Comparison of ENCODE assay signal across 14 cellular contexts in the genomic region with DNA sequence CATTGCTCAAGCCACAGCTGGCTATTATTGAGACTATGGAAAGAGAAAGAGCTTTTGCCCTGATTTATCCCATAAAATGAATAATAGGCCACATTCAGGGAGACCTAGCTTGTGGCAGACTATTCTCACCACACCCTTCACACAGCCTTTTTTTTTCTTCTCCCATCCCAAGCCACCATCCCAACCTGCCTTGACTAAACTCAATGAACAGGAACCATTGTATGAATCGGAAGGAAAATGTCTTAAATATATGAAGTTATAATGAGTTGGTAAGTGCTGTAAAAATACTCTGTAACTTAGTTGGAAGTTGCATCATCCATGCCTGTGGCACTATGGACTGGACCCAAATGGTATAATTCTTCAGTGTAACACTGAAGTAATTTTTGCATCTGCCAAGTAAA.
A peak's percentile ranks its signal among the peaks of the same experiment; 100 is the strongest.
DNase-seq lines count a peak whose midpoint lies in the region; ATAC-seq and TF ChIP-seq lines count a peak whose summit lies in the region.
"Had no signal": no experiment of that assay in that cellular context is flagged by ENCODE, and none has a peak within 500 bp of the region (broad histone marks: within the 10 kb centered on the region; RNA-seq: fewer than 3 reads in every experiment).

No MANE protein-coding gene starts in this region.

- WGBS in esophagus muscularis mucosa = 65% methylated on average over 1 of the region's 1 CpG

- H3K36me3 ChIP-seq in esophagus muscularis mucosa = no peaks in the 10 kb centered on the region
- H3K36me3 ChIP-seq: right atrium auricular region, tibial artery had no signal

- no peak for ATAC-seq in activated CD8-positive, alpha-beta T cell treated with anti-CD3 and anti-CD28 coated beads for 36 hours
- ATAC-seq in activated CD8-positive, alpha-beta T cell treated with anti-CD3 and anti-CD28 coated beads, Interleukin-2, amount 10 ng/mL, durations not matched to agents 7 days and 5 days = no peak
- ATAC-seq in left colon = peak; percentile 42
- ATAC-seq in T-helper 17 cell = no peak
- ATAC-seq: GM12878 had no signal

- H3K4me1 Mint-ChIP-seq in activated CD8-positive, alpha-beta T cell treated with anti-CD3 and anti-CD28 coated beads for 36 hours (ENCODE audit: low read depth) = no peaks in the 10 kb centered on the region
- no peaks in the 10 kb centered on the region for H3K4me1 Mint-ChIP-seq in activated CD8-positive, alpha-beta T cell treated with anti-CD3 and anti-CD28 coated beads, Interleukin-2, amount 10 ng/mL, durations not matched to agents 7 days and 5 days (ENCODE audit: low read depth)
- H3K4me1 Mint-ChIP-seq in type B pancreatic cell (ENCODE audit: unreplicated experiment) (peaks cover 34% of the 10 kb centered on the region), immature natural killer cell (peaks cover 0 to 5% of the 10 kb centered on the region in 2 donors), T-helper 17 cell (peaks cover 2% of the 10 kb centered on the region)

- no peak for TF ChIP-seq EP300 in esophagus muscularis mucosa (IDR thresholded peaks at IDR 0.05)

- H3K4me3 ChIP-seq in astrocyte of the spinal cord (ENCODE audit: low read depth, low read length) = no peak overlapping the region
- no peak overlapping the region for H3K4me3 ChIP-seq in esophagus muscularis mucosa
- H3K4me3 ChIP-seq: GM12878, right atrium auricular region, tibial artery had no signal

- H3K27me3 Mint-ChIP-seq in activated CD8-positive, alpha-beta T cell treated with anti-CD3 and anti-CD28 coated beads for 36 hours = no peaks in the 10 kb centered on the region
- H3K27me3 Mint-ChIP-seq in activated CD8-positive, alpha-beta T cell treated with anti-CD3 and anti-CD28 coated beads, Interleukin-2, amount 10 ng/mL, durations not matched to agents 7 days and 5 days (ENCODE audit: low read depth) = no peaks in the 10 kb centered on the region
- H3K27me3 Mint-ChIP-seq in type B pancreatic cell = no peaks in the 10 kb centered on the region
- peaks cover 0 to 8% (median 3%) of the 10 kb centered on the region in 3 donors for H3K27me3 Mint-ChIP-seq in immature natural killer cell (ENCODE audit: low read depth in 3 of 3)
- H3K27me3 Mint-ChIP-seq in T-helper 17 cell = no peaks in the 10 kb centered on the region

- H3K9me3 ChIP-seq in esophagus muscularis mucosa (no peaks in the 10 kb centered on the region), T-helper 17 cell (ENCODE audit: control insufficient read depth, low read length, poor library complexity, severe bottlenecking) (no peaks in the 10 kb centered on the region)
- H3K9me3 ChIP-seq: right atrium auricular region, tibial artery had no signal

- no peak for TF ChIP-seq CTCF in activated CD8-positive, alpha-beta T cell treated with anti-CD3 and anti-CD28 coated beads for 36 hours (IDR thresholded peaks at IDR 0.05)
- TF ChIP-seq CTCF in astrocyte of the spinal cord (IDR thresholded peaks at IDR 0.05; ENCODE audit: low read depth, low read length) (no peak), type B pancreatic cell (conservative IDR thresholded peaks at IDR 0.05) (no peak), esophagus muscularis mucosa (IDR thresholded peaks at IDR 0.05) (no peak)

- H3K4me1 ChIP-seq in esophagus muscularis mucosa = peaks cover 0 to 37% (median 26%) of the 10 kb centered on the region in 4 donors
- H3K4me1 ChIP-seq: right atrium auricular region had no signal

- in situ Hi-C loops in astrocyte of the spinal cord (cut with HindIII; ENCODE audit: low sequenced_read_pairs) = no loop called here

- H3K9me3 Mint-ChIP-seq in activated CD8-positive, alpha-beta T cell treated with anti-CD3 and anti-CD28 coated beads for 36 hours = peaks cover 10% of the 10 kb centered on the region
- peaks cover 8% of the 10 kb centered on the region for H3K9me3 Mint-ChIP-seq in activated CD8-positive, alpha-beta T cell treated with anti-CD3 and anti-CD28 coated beads, Interleukin-2, amount 10 ng/mL, durations not matched to agents 7 days and 5 days (ENCODE audit: insufficient read depth)
- H3K9me3 Mint-ChIP-seq in type B pancreatic cell (peaks cover 8% of the 10 kb centered on the region), immature natural killer cell (no peaks in the 10 kb centered on the region)

- CTCF ChIA-PET in activated CD8-positive, alpha-beta T cell treated with anti-CD3 and anti-CD28 coated beads for 36 hours (lab: Charles Lee) = no interaction called here
- CTCF ChIA-PET in activated CD8-positive, alpha-beta T cell treated with anti-CD3 and anti-CD28 coated beads, Interleukin-2, amount 10 ng/mL, durations not matched to agents 7 days and 5 days (lab: Charles Lee) = interaction anchor here (1.5 kb wide), 1 partner anchor 32 kb away, joined by 4 read pairs; no protein-coding TSS in a partner anchor

- no peak for TF ChIP-seq POLR2A in esophagus muscularis mucosa (IDR thresholded peaks at IDR 0.05; ENCODE audit: low read depth)

- no peak for DNase-seq in activated CD8-positive, alpha-beta T cell treated with anti-CD3 and anti-CD28 coated beads for 36 hours
- no peak for DNase-seq in activated CD8-positive, alpha-beta T cell treated with anti-CD3 and anti-CD28 coated beads, Interleukin-2, amount 10 ng/mL, durations not matched to agents 7 days and 5 days
- DNase-seq in astrocyte of the spinal cord (ENCODE audit: low read depth, low spot score) (peak; percentile 42), left colon (no peak), type B pancreatic cell (ENCODE audit: extremely low spot score, unreplicated experiment) (no peak), immature natural killer cell (no peak), esophagus muscularis mucosa (ENCODE audit: extremely low spot score) (no peak), T-helper 17 cell (no peak)
- DNase-seq: GOT3, NCI-H748 treated with DMSO at 0.1 percent for 48 hours, tibial artery had no signal

- H3K36me3 Mint-ChIP-seq in activated CD8-positive, alpha-beta T cell treated with anti-CD3 and anti-CD28 coated beads for 36 hours (ENCODE audit: low read depth) = peaks cover 3% of the 10 kb centered on the region
- no peaks in the 10 kb centered on the region for H3K36me3 Mint-ChIP-seq in activated CD8-positive, alpha-beta T cell treated with anti-CD3 and anti-CD28 coated beads, Interleukin-2, amount 10 ng/mL, durations not matched to agents 7 days and 5 days (ENCODE audit: low read depth)
- H3K36me3 Mint-ChIP-seq in type B pancreatic cell (peaks cover 25% of the 10 kb centered on the region), immature natural killer cell (peaks cover 0 to 8% (median 6%) of the 10 kb centered on the region in 3 donors), T-helper 17 cell (ENCODE audit: low read depth) (no peaks in the 10 kb centered on the region)

- POLR2A ChIA-PET in activated CD8-positive, alpha-beta T cell treated with anti-CD3 and anti-CD28 coated beads for 36 hours (lab: Charles Lee) = no interaction called here
- POLR2A ChIA-PET in activated CD8-positive, alpha-beta T cell treated with anti-CD3 and anti-CD28 coated beads, Interleukin-2, amount 10 ng/mL, durations not matched to agents 7 days and 5 days (lab: Charles Lee) = no interaction called here

- H3K4me3 Mint-ChIP-seq in activated CD8-positive, alpha-beta T cell treated with anti-CD3 and anti-CD28 coated beads for 36 hours = no peak overlapping the region
- no peak overlapping the region for H3K4me3 Mint-ChIP-seq in activated CD8-positive, alpha-beta T cell treated with anti-CD3 and anti-CD28 coated beads, Interleukin-2, amount 10 ng/mL, durations not matched to agents 7 days and 5 days
- H3K4me3 Mint-ChIP-seq in type B pancreatic cell (peak overlapping the region; percentile 73), immature natural killer cell (no peak overlapping the region), T-helper 17 cell (no peak overlapping the region)

- peak overlapping the region; percentile 0 for H3K27ac Mint-ChIP-seq in activated CD8-positive, alpha-beta T cell treated with anti-CD3 and anti-CD28 coated beads for 36 hours
- no peak overlapping the region for H3K27ac Mint-ChIP-seq in activated CD8-positive, alpha-beta T cell treated with anti-CD3 and anti-CD28 coated beads, Interleukin-2, amount 10 ng/mL, durations not matched to agents 7 days and 5 days
- H3K27ac Mint-ChIP-seq in type B pancreatic cell = peak overlapping the region; percentile 64
- peak overlapping the region in 1 of 6 donors; percentile 40 for H3K27ac Mint-ChIP-seq in immature natural killer cell
- H3K27ac Mint-ChIP-seq in T-helper 17 cell = no peak overlapping the region

- H3K27ac ChIP-seq in esophagus muscularis mucosa (replicated peaks in 1 of 4) = peak overlapping the region in 2 of 4 donors; percentile 17 to 26
- H3K27ac ChIP-seq: right atrium auricular region, tibial artery, VCaP had no signal

- intact Hi-C loops in activated CD8-positive, alpha-beta T cell treated with anti-CD3 and anti-CD28 coated beads for 36 hours (cut with micrococcal nuclease) = no loop called here
- intact Hi-C loops in left colon (cut with DNase I, micrococcal nuclease) = no loop called here
- intact Hi-C loops in esophagus muscularis mucosa (cut with DNase I) = no loop called here

- no peaks in the 10 kb centered on the region for H3K27me3 ChIP-seq in esophagus muscularis mucosa
- H3K27me3 ChIP-seq: right atrium auricular region, tibial artery had no signal

Comparison
In these comparisons a context has a peak if more than half of its experiments do, and no peak if none do; other contexts are left out.
1. H3K27ac Mint-ChIP-seq: peak in activated CD8-positive, alpha-beta T cell treated with anti-CD3 and anti-CD28 coated beads for 36 hours (single experiment) and type B pancreatic cell (single experiment); none in activated CD8-positive, alpha-beta T cell treated with anti-CD3 and anti-CD28 coated beads, Interleukin-2, amount 10 ng/mL, durations not matched to agents 7 days and 5 days (single experiment) and T-helper 17 cell (single experiment).